Comparison of ENCODE assay signal across 7 cellular contexts in genomic region chr12:6852651-6853354, GRCh38. TPM values are rescaled to one million over a fixed set of nuclear protein-coding genes. Genes with fewer than 3 reads are reported as not detected.
DNase-seq lines count a peak whose midpoint lies in the region; FAIRE-seq and TF ChIP-seq lines count a peak whose summit lies in the region.

No MANE protein-coding gene starts in this region.

- H3K36me3 Mint-ChIP-seq in activated T-helper 1 cell treated with anti-CD3 and anti-CD28 coated beads, Interleukin-12 subunit alpha, Interleukin-12 subunit beta, Interleukin-2, Interleukin-4 antibody, amounts not matched to agents 30 ng/mL and 10 ng/mL and 1 ng/mL, durations not matched to agents 14 hours and 24 hours and 36 hours (ENCODE audit: low read depth) = peaks cover 27% of the 10 kb centered on the region

- peaks cover 42% of the 10 kb centered on the region for H3K4me1 Mint-ChIP-seq in activated T-helper 1 cell treated with anti-CD3 and anti-CD28 coated beads, Interleukin-12 subunit alpha, Interleukin-12 subunit beta, Interleukin-2, Interleukin-4 antibody, amounts not matched to agents 30 ng/mL and 10 ng/mL and 1 ng/mL, durations not matched to agents 14 hours and 24 hours and 36 hours (ENCODE audit: low read depth)

- intact Hi-C loops in activated T-helper 1 cell treated with anti-CD3 and anti-CD28 coated beads, Interleukin-12 subunit alpha, Interleukin-12 subunit beta, Interleukin-2, Interleukin-4 antibody, amounts not matched to agents 30 ng/mL and 10 ng/mL and 1 ng/mL, durations not matched to agents 14 hours and 24 hours and 36 hours (cut with micrococcal nuclease) = loop anchor here (1.0 to 5.0 kb wide), 14 partner anchors 14 to 254 kb away; partner anchors contain the start of genes C12orf57, C1RL, CHD4 and COPS7A

- no peaks in the 10 kb centered on the region for H3K9me3 Mint-ChIP-seq in activated T-helper 1 cell treated with anti-CD3 and anti-CD28 coated beads, Interleukin-12 subunit alpha, Interleukin-12 subunit beta, Interleukin-2, Interleukin-4 antibody, amounts not matched to agents 30 ng/mL and 10 ng/mL and 1 ng/mL, durations not matched to agents 14 hours and 24 hours and 36 hours

- H3K4me2 ChIP-seq in OCI-LY3 (ENCODE audit: low read length) = peak overlapping the region; percentile 99

- peak overlapping the region; percentile 91 for H3K4me3 Mint-ChIP-seq in activated T-helper 1 cell treated with anti-CD3 and anti-CD28 coated beads, Interleukin-12 subunit alpha, Interleukin-12 subunit beta, Interleukin-2, Interleukin-4 antibody, amounts not matched to agents 30 ng/mL and 10 ng/mL and 1 ng/mL, durations not matched to agents 14 hours and 24 hours and 36 hours

- H3K27me3 ChIP-seq in OCI-LY3 (ENCODE audit: low read depth, low read length) = no peaks in the 10 kb centered on the region

- H2AFZ ChIP-seq in OCI-LY3 (ENCODE audit: low read depth, low read length) = no peak overlapping the region

- DNase-seq in GM18507 (ENCODE audit: extremely low spot score, insufficient read length, low read depth) (no peak), fibroblast of pulmonary artery (ENCODE audit: low read depth) (peak; percentile 73), nucleus accumbens (lab: John Stamatoyannopoulos, UW) (peak in 45 of 56 donors; percentile 16 to 73 (median 52)), urothelium cell line (ENCODE audit: low spot score) (peak; percentile 49), GM13976 (ENCODE audit: low spot score) (no peak)
- DNase-seq in activated T-helper 1 cell treated with anti-CD3 and anti-CD28 coated beads, Interleukin-12 subunit alpha, Interleukin-12 subunit beta, Interleukin-2, Interleukin-4 antibody, amounts not matched to agents 30 ng/mL and 10 ng/mL and 1 ng/mL, durations not matched to agents 14 hours and 24 hours and 36 hours (ENCODE audit: low spot score) = peak; percentile 58

- H3K4me3 ChIP-seq in OCI-LY3 (ENCODE audit: low read length) (peak overlapping the region; percentile 79), fibroblast of pulmonary artery (replicated peaks; ENCODE audit: low read depth, low read length) (peak overlapping the region; percentile 68)

- no peaks in the 10 kb centered on the region for H3K9me3 ChIP-seq in OCI-LY3 (ENCODE audit: insufficient read depth, low read length)

- peak overlapping the region; percentile 96 for H3K27ac Mint-ChIP-seq in activated T-helper 1 cell treated with anti-CD3 and anti-CD28 coated beads, Interleukin-12 subunit alpha, Interleukin-12 subunit beta, Interleukin-2, Interleukin-4 antibody, amounts not matched to agents 30 ng/mL and 10 ng/mL and 1 ng/mL, durations not matched to agents 14 hours and 24 hours and 36 hours

- peak overlapping the region; percentile 72 for H3K9ac ChIP-seq in OCI-LY3 (ENCODE audit: low read length)

- H3K36me3 ChIP-seq in OCI-LY3 (replicated peaks; ENCODE audit: low read depth, low read length) = peaks cover 27% of the 10 kb centered on the region

- peaks cover 33% of the 10 kb centered on the region for H3K4me1 ChIP-seq in OCI-LY3 (ENCODE audit: low read length)

- no peaks in the 10 kb centered on the region for H4K20me1 ChIP-seq in OCI-LY3 (ENCODE audit: insufficient read depth, low read length)

- H3K79me2 ChIP-seq in OCI-LY3 (ENCODE audit: low read length) = peaks cover 40% of the 10 kb centered on the region

- in situ Hi-C loops in GM13976 (cut with MboI; ENCODE audit: low sequenced_read_pairs, unreplicated experiment) = no loop called here

- H3K27me3 Mint-ChIP-seq in activated T-helper 1 cell treated with anti-CD3 and anti-CD28 coated beads, Interleukin-12 subunit alpha, Interleukin-12 subunit beta, Interleukin-2, Interleukin-4 antibody, amounts not matched to agents 30 ng/mL and 10 ng/mL and 1 ng/mL, durations not matched to agents 14 hours and 24 hours and 36 hours (ENCODE audit: insufficient read depth) = peaks cover 2% of the 10 kb centered on the region

- FAIRE-seq in GM18507 (lab: Jason Lieb, UNC) (peak; percentile 36), urothelium cell line (lab: Jason Lieb, UNC) (no peak)

- peak overlapping the region; percentile 28 for H3K27ac ChIP-seq in OCI-LY3 (ENCODE audit: low read length)

- TF ChIP-seq CTCF in OCI-LY3 (IDR thresholded peaks at IDR 0.05; ENCODE audit: low read depth, low read length) (no peak), fibroblast of pulmonary artery (IDR thresholded peaks at IDR 0.05; ENCODE audit: low read length, missing control alignments) (no peak), GM13976 (IDR thresholded peaks at IDR 0.05; ENCODE audit: borderline replicate concordance, control extremely low read depth, extremely low read depth, insufficient read depth, missing control alignments) (no peak)

RNA-seq across cellular contexts. Expression of gene USP5, which starts 0.9 kb away (rescaled TPM):
- total RNA-seq in activated T-helper 1 cell treated with anti-CD3 and anti-CD28 coated beads, Interleukin-12 subunit alpha, Interleukin-12 subunit beta, Interleukin-2, Interleukin-4 antibody, amounts not matched to agents 30 ng/mL and 10 ng/mL and 1 ng/mL, durations not matched to agents 14 hours and 24 hours and 36 hours = 116 and 127 TPM in 2 replicates

RNA-seq across cellular contexts. Expression of gene CDCA3, which starts 1.7 kb away (rescaled TPM):
- total RNA-seq in activated T-helper 1 cell treated with anti-CD3 and anti-CD28 coated beads, Interleukin-12 subunit alpha, Interleukin-12 subunit beta, Interleukin-2, Interleukin-4 antibody, amounts not matched to agents 30 ng/mL and 10 ng/mL and 1 ng/mL, durations not matched to agents 14 hours and 24 hours and 36 hours = 27.2 and 32.5 TPM in 2 replicates

RNA-seq across cellular contexts. Expression of gene GNB3, which starts 12.1 kb away (rescaled TPM):
- 1.6 and 1.7 TPM in 2 replicates for total RNA-seq in activated T-helper 1 cell treated with anti-CD3 and anti-CD28 coated beads, Interleukin-12 subunit alpha, Interleukin-12 subunit beta, Interleukin-2, Interleukin-4 antibody, amounts not matched to agents 30 ng/mL and 10 ng/mL and 1 ng/mL, durations not matched to agents 14 hours and 24 hours and 36 hours

RNA-seq across cellular contexts. Expression of gene TPI1, which starts 14.5 kb away (rescaled TPM):
- total RNA-seq in activated T-helper 1 cell treated with anti-CD3 and anti-CD28 coated beads, Interleukin-12 subunit alpha, Interleukin-12 subunit beta, Interleukin-2, Interleukin-4 antibody, amounts not matched to agents 30 ng/mL and 10 ng/mL and 1 ng/mL, durations not matched to agents 14 hours and 24 hours and 36 hours = 1,427 and 1,438 TPM in 2 replicates

RNA-seq across cellular contexts. Expression of gene SPSB2, which starts 20.3 kb away (rescaled TPM):
- 3.4 and 4.7 TPM in 2 replicates for total RNA-seq in activated T-helper 1 cell treated with anti-CD3 and anti-CD28 coated beads, Interleukin-12 subunit alpha, Interleukin-12 subunit beta, Interleukin-2, Interleukin-4 antibody, amounts not matched to agents 30 ng/mL and 10 ng/mL and 1 ng/mL, durations not matched to agents 14 hours and 24 hours and 36 hours

Comparison
In these comparisons a context has a peak if more than half of its experiments do, and no peak if none do; other contexts are left out.
1. DNase-seq: peak in activated T-helper 1 cell treated with anti-CD3 and anti-CD28 coated beads, Interleukin-12 subunit alpha, Interleukin-12 subunit beta, Interleukin-2, Interleukin-4 antibody, amounts not matched to agents 30 ng/mL and 10 ng/mL and 1 ng/mL, durations not matched to agents 14 hours and 24 hours and 36 hours (single experiment), fibroblast of pulmonary artery (single experiment), nucleus accumbens (45 of 56) and urothelium cell line (single experiment); none in GM18507 (single experiment) and GM13976 (single experiment).